ENCODE assay signal across 32 cellular contexts in the genomic region with DNA sequence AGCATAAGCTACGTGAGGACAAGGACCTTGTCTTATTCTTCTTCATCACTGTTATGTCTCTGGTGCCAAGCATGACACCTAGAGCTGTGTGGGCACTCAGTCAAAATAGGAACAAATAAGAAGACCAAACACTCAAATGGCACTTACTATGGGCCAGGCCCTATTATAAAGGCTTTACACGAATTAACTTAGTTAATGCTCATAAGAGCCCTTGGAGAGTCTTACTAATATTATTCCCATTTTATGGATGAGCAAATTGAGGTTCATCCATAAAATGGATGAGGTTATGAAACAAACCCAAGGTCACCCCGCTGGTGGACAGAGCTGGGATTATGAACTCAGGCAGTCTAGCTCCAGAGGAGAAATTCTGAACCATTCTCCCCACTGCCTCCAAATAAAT.
"Had no signal": no experiment of that assay in that cellular context is flagged by ENCODE, and none has a peak within 500 bp of the region (broad histone marks: within the 10 kb centered on the region; RNA-seq: fewer than 3 reads in every experiment).

No MANE protein-coding gene starts in this region.

- ATAC-seq: activated CD4-positive, alpha-beta T cell treated with anti-CD3 and anti-CD28 coated beads for 36 hours; activated CD8-positive, alpha-beta memory T cell treated with anti-CD3 and anti-CD28 coated beads, Interleukin-2, amount 10 ng/mL, durations not matched to agents 7 days and 5 days; activated CD8-positive, alpha-beta T cell treated with anti-CD3 and anti-CD28 coated beads, Interleukin-2, amount 10 ng/mL, durations not matched to agents 7 days and 5 days; activated naive CD4-positive, alpha-beta T cell treated with anti-CD3 and anti-CD28 coated beads, Interleukin-2, amount 50 U/mL, for 72 hours; esophagus mucosa had no signal

- H3K4me1 ChIP-seq: ascending aorta, breast epithelium, colonic mucosa had no signal

- FAIRE-seq: frontal cortex had no signal

- H3K9me3 ChIP-seq: ascending aorta, breast epithelium, colonic mucosa had no signal

- H3K27ac ChIP-seq: breast epithelium, cardiac muscle cell, colonic mucosa, dorsolateral prefrontal cortex had no signal

- H3K9me3 Mint-ChIP-seq: activated CD4-positive, alpha-beta memory T cell treated with anti-CD3 and anti-CD28 coated beads for 36 hours; activated CD4-positive, alpha-beta T cell treated with anti-CD3 and anti-CD28 coated beads, Interleukin-2, amount 10 ng/mL, durations not matched to agents 24 days and 14 days; activated naive CD4-positive, alpha-beta T cell treated with anti-CD3 and anti-CD28 coated beads for 36 hours; activated naive CD4-positive, alpha-beta T cell treated with anti-CD3 and anti-CD28 coated beads, Interleukin-2, amount 50 U/mL, for 72 hours; activated naive CD8-positive, alpha-beta T cell treated with anti-CD3 and anti-CD28 coated beads, Interleukin-2, amount 10 ng/mL, durations not matched to agents 7 days and 5 days; activated T-helper 1 cell treated with anti-CD3 and anti-CD28 coated beads, Interleukin-12 subunit alpha, Interleukin-12 subunit beta, Interleukin-2, Interleukin-4 antibody, amounts not matched to agents 30 ng/mL and 10 ng/mL and 1 ng/mL, durations not matched to agents 14 hours and 24 hours and 36 hours; activated T-helper 2 cell treated with anti-CD3 and anti-CD28 coated beads, Interferon-gamma antibody, Interleukin-2, Interleukin-4, amounts not matched to agents 10 μg/mL and 5 μg/mL and 100 μg/mL, durations not matched to agents 14 hours and 24 hours and 36 hours; brain; dendritic cell treated with granulocyte-macrophage colony-stimulating factor and Interleukin-4, amounts not matched to agents 40 ng/mL and 50 ng/mL, for 4 days; endodermal cell had no signal

- H3K4me3 ChIP-seq: ascending aorta, breast epithelium, cardiac muscle cell, colonic mucosa, dorsolateral prefrontal cortex had no signal

- H3K36me3 ChIP-seq: breast epithelium, cardiac muscle cell, colonic mucosa had no signal

- H3K27me3 Mint-ChIP-seq: activated CD4-positive, alpha-beta memory T cell treated with anti-CD3 and anti-CD28 coated beads for 36 hours; activated CD4-positive, alpha-beta T cell treated with anti-CD3 and anti-CD28 coated beads for 36 hours had no signal

- DNase-seq: activated CD4-positive, alpha-beta memory T cell treated with anti-CD3 and anti-CD28 coated beads for 36 hours; activated CD4-positive, alpha-beta T cell treated with anti-CD3 and anti-CD28 coated beads for 36 hours; activated CD4-positive, alpha-beta T cell treated with anti-CD3 and anti-CD28 coated beads, Interleukin-2, amount 10 ng/mL, durations not matched to agents 24 days and 14 days; activated CD4-positive, CD25-positive, alpha-beta regulatory T cell; activated CD4-positive, CD25-positive, alpha-beta regulatory T cell treated with anti-CD3 and anti-CD28 coated beads, Interleukin-2, amount 50 U/mL, for 72 hours; activated CD8-positive, alpha-beta memory T cell treated with anti-CD3 and anti-CD28 coated beads, Interleukin-2, amount 10 ng/mL, durations not matched to agents 7 days and 5 days; activated CD8-positive, alpha-beta memory T cell treated with anti-CD3 and anti-CD28 coated beads, Interleukin-2, amount 50 U/mL, for 4 hours; activated CD8-positive, alpha-beta T cell treated with anti-CD3 and anti-CD28 coated beads, Interleukin-2, amount 10 ng/mL, durations not matched to agents 7 days and 5 days; activated effector memory CD4-positive, alpha-beta T cell treated with anti-CD3 and anti-CD28 coated beads, Interleukin-2, amount 50 U/mL, for 16 hours; activated naive CD4-positive, alpha-beta T cell treated with anti-CD3 and anti-CD28 coated beads for 36 hours; activated naive CD8-positive, alpha-beta T cell treated with anti-CD3 and anti-CD28 coated beads, Interleukin-2, amount 10 ng/mL, durations not matched to agents 7 days and 5 days; activated T-cell treated with anti-CD3 and anti-CD28 coated beads, Interleukin-2, amount 50 U/mL, for 1 hour; activated T-cell treated with anti-CD3 and anti-CD28 coated beads, Interleukin-2, amount 50 U/mL, for 48 hours; central memory CD4-positive, alpha-beta T cell; cerebellar nuclear complex; colonic mucosa; dorsolateral prefrontal cortex; effector memory CD4-positive, alpha-beta T cell; endodermal cell; foreskin fibroblast; head of caudate nucleus; T-helper 2 cell had no signal

- H3K27me3 ChIP-seq: ascending aorta, breast epithelium, cardiac muscle cell, colonic mucosa, dorsolateral prefrontal cortex had no signal

- H3K27ac Mint-ChIP-seq: activated CD4-positive, alpha-beta memory T cell treated with anti-CD3 and anti-CD28 coated beads for 36 hours; activated CD4-positive, alpha-beta T cell treated with anti-CD3 and anti-CD28 coated beads for 36 hours; activated CD4-positive, alpha-beta T cell treated with anti-CD3 and anti-CD28 coated beads, Interleukin-2, amount 10 ng/mL, durations not matched to agents 24 days and 14 days; activated CD8-positive, alpha-beta memory T cell treated with anti-CD3 and anti-CD28 coated beads, Interleukin-2, amount 10 ng/mL, durations not matched to agents 7 days and 5 days; activated CD8-positive, alpha-beta T cell treated with anti-CD3 and anti-CD28 coated beads, Interleukin-2, amount 10 ng/mL, durations not matched to agents 7 days and 5 days; activated naive CD4-positive, alpha-beta T cell treated with anti-CD3 and anti-CD28 coated beads for 36 hours; activated naive CD4-positive, alpha-beta T cell treated with anti-CD3 and anti-CD28 coated beads, Interleukin-2, amount 50 U/mL, for 72 hours; activated naive CD8-positive, alpha-beta T cell treated with anti-CD3 and anti-CD28 coated beads, Interleukin-2, amount 10 ng/mL, durations not matched to agents 7 days and 5 days; activated T-helper 1 cell treated with anti-CD3 and anti-CD28 coated beads, Interleukin-12 subunit alpha, Interleukin-12 subunit beta, Interleukin-2, Interleukin-4 antibody, amounts not matched to agents 30 ng/mL and 10 ng/mL and 1 ng/mL, durations not matched to agents 14 hours and 24 hours and 36 hours; activated T-helper 2 cell treated with anti-CD3 and anti-CD28 coated beads, Interferon-gamma antibody, Interleukin-2, Interleukin-4, amounts not matched to agents 10 μg/mL and 5 μg/mL and 100 μg/mL, durations not matched to agents 14 hours and 24 hours and 36 hours; brain; dendritic cell treated with granulocyte-macrophage colony-stimulating factor and Interleukin-4, amounts not matched to agents 40 ng/mL and 50 ng/mL, for 4 days; endodermal cell had no signal

- H3K36me3 Mint-ChIP-seq: activated CD4-positive, alpha-beta memory T cell treated with anti-CD3 and anti-CD28 coated beads for 36 hours; activated CD8-positive, alpha-beta memory T cell treated with anti-CD3 and anti-CD28 coated beads, Interleukin-2, amount 10 ng/mL, durations not matched to agents 7 days and 5 days; activated naive CD4-positive, alpha-beta T cell treated with anti-CD3 and anti-CD28 coated beads, Interleukin-2, amount 50 U/mL, for 72 hours; activated naive CD8-positive, alpha-beta T cell treated with anti-CD3 and anti-CD28 coated beads, Interleukin-2, amount 10 ng/mL, durations not matched to agents 7 days and 5 days; brain had no signal

- H3K4me1 Mint-ChIP-seq: activated CD4-positive, alpha-beta T cell treated with anti-CD3 and anti-CD28 coated beads for 36 hours; activated CD4-positive, alpha-beta T cell treated with anti-CD3 and anti-CD28 coated beads, Interleukin-2, amount 10 ng/mL, durations not matched to agents 24 days and 14 days; activated CD8-positive, alpha-beta memory T cell treated with anti-CD3 and anti-CD28 coated beads, Interleukin-2, amount 10 ng/mL, durations not matched to agents 7 days and 5 days; activated naive CD8-positive, alpha-beta T cell treated with anti-CD3 and anti-CD28 coated beads, Interleukin-2, amount 10 ng/mL, durations not matched to agents 7 days and 5 days had no signal

- H3K4me3 Mint-ChIP-seq: activated CD4-positive, alpha-beta memory T cell treated with anti-CD3 and anti-CD28 coated beads for 36 hours; activated CD4-positive, alpha-beta T cell treated with anti-CD3 and anti-CD28 coated beads for 36 hours; activated CD4-positive, alpha-beta T cell treated with anti-CD3 and anti-CD28 coated beads, Interleukin-2, amount 10 ng/mL, durations not matched to agents 24 days and 14 days; activated CD8-positive, alpha-beta memory T cell treated with anti-CD3 and anti-CD28 coated beads, Interleukin-2, amount 10 ng/mL, durations not matched to agents 7 days and 5 days; activated CD8-positive, alpha-beta T cell treated with anti-CD3 and anti-CD28 coated beads, Interleukin-2, amount 10 ng/mL, durations not matched to agents 7 days and 5 days; activated naive CD4-positive, alpha-beta T cell treated with anti-CD3 and anti-CD28 coated beads for 36 hours; activated naive CD8-positive, alpha-beta T cell treated with anti-CD3 and anti-CD28 coated beads, Interleukin-2, amount 10 ng/mL, durations not matched to agents 7 days and 5 days; activated T-helper 1 cell treated with anti-CD3 and anti-CD28 coated beads, Interleukin-12 subunit alpha, Interleukin-12 subunit beta, Interleukin-2, Interleukin-4 antibody, amounts not matched to agents 30 ng/mL and 10 ng/mL and 1 ng/mL, durations not matched to agents 14 hours and 24 hours and 36 hours; brain; dendritic cell treated with granulocyte-macrophage colony-stimulating factor and Interleukin-4, amounts not matched to agents 40 ng/mL and 50 ng/mL, for 4 days; endodermal cell had no signal
